ENCODE assay signal across 13 cellular contexts in genomic region chr17:910503-911194, GRCh38.
A peak's percentile ranks its signal among the peaks of the same experiment; 100 is the strongest.
DNase-seq lines count a peak whose midpoint lies in the region; ATAC-seq and TF ChIP-seq lines count a peak whose summit lies in the region.
"Had no signal": no experiment of that assay in that cellular context is flagged by ENCODE, and none has a peak within 500 bp of the region (broad histone marks: within the 10 kb centered on the region; RNA-seq: fewer than 3 reads in every experiment).

No MANE protein-coding gene starts in this region.

- no peak for TF ChIP-seq CTCF in RWPE1 (conservative IDR thresholded peaks at IDR 0.05; ENCODE audit: low read depth)
- no peak for TF ChIP-seq CTCF in fibroblast of the aortic adventitia (IDR thresholded peaks at IDR 0.05; ENCODE audit: insufficient read depth, low read length)
- TF ChIP-seq CTCF in sigmoid colon (IDR thresholded peaks at IDR 0.05), result no peak
- TF ChIP-seq CTCF in upper lobe of right lung (IDR thresholded peaks at IDR 0.05), result no peak

- H3K4me1 ChIP-seq in sigmoid colon, result peaks cover 0 to 64% (median 48%) of the 10 kb centered on the region in 4 donors
- peaks cover 15% of the 10 kb centered on the region for H3K4me1 ChIP-seq in upper lobe of right lung

- CTCF ChIA-PET in RWPE1 (lab: Yijun Ruan, JAX), result no interaction called here

- ATAC-seq in upper lobe of right lung, result no peak
- ATAC-seq in HG02642 (IDR thresholded peaks at IDR 0.05; ENCODE audit: poor library complexity, unreplicated experiment), result no peak
- ATAC-seq in HG02970 (IDR thresholded peaks at IDR 0.05; ENCODE audit: low FRiP score, unreplicated experiment), result no peak
- ATAC-seq: activated CD4-positive, CD25-positive, alpha-beta regulatory T cell treated with anti-CD3 and anti-CD28 coated beads, Interleukin-2, amount 50 U/mL, for 24 hours; effector memory CD8-positive, alpha-beta T cell had no signal

- TF ChIP-seq POLR2A in sigmoid colon (IDR thresholded peaks at IDR 0.05), result no peak

- 65 to 70% methylated on average over 10 of the region's 10 CpGs for WGBS in sigmoid colon, 2 donors

- TF ChIP-seq EP300 in sigmoid colon (IDR thresholded peaks at IDR 0.05), result peak in 1 of 4 donors; percentile 24

- no peaks in the 10 kb centered on the region for H3K36me3 ChIP-seq in sigmoid colon
- H3K36me3 ChIP-seq in upper lobe of right lung, result no peaks in the 10 kb centered on the region
- H3K36me3 ChIP-seq: right atrium auricular region had no signal

- H3K9me3 ChIP-seq in sigmoid colon, result no peaks in the 10 kb centered on the region
- no peaks in the 10 kb centered on the region for H3K9me3 ChIP-seq in upper lobe of right lung
- H3K9me3 ChIP-seq: right atrium auricular region had no signal

- POLR2A ChIA-PET in RWPE1 (lab: Yijun Ruan, JAX; ENCODE audit: low non-redundant PET), result no interaction called here

- H3K27ac ChIP-seq in RWPE1 (peak overlapping the region; percentile 98), sigmoid colon (peak overlapping the region in 3 of 4 donors; percentile 62 to 72 (median 70)), upper lobe of right lung (no peak overlapping the region)
- H3K27ac ChIP-seq: right atrium auricular region had no signal

- peak; percentile 81 for DNase-seq in EH (ENCODE audit: low read depth)
- no peak for DNase-seq in RWPE1 (ENCODE audit: low spot score)
- peak; percentile 65 for DNase-seq in fibroblast of the aortic adventitia (ENCODE audit: low read depth)
- DNase-seq in sigmoid colon, result no peak
- DNase-seq in upper lobe of right lung, result no peak
- no peak for DNase-seq in cerebellum (ENCODE audit: low spot score)
- DNase-seq: activated T-cell treated with anti-CD3 and anti-CD28 coated beads, Interleukin-2, amount 50 U/mL, for 24 hours; effector memory CD8-positive, alpha-beta T cell; NCI-H2029 treated with DMSO at 0.1 percent for 48 hours had no signal

- H3K27me3 ChIP-seq in sigmoid colon (no peaks in the 10 kb centered on the region), upper lobe of right lung (no peaks in the 10 kb centered on the region)
- H3K27me3 ChIP-seq: right atrium auricular region had no signal

- H3K4me3 ChIP-seq in fibroblast of the aortic adventitia (ENCODE audit: low read depth, low read length) (no peak overlapping the region), sigmoid colon (peak overlapping the region in 1 of 4 donors; percentile 4), upper lobe of right lung (no peak overlapping the region)
- H3K4me3 ChIP-seq: right atrium auricular region had no signal

- intact Hi-C loops in sigmoid colon (cut with DNase I), result no loop called here
- intact Hi-C loops in upper lobe of right lung (cut with DNase I), result no loop called here

Comparison
In these comparisons a context has a peak if more than half of its experiments do, and no peak if none do; other contexts are left out.
1. DNase-seq: peak in EH (single experiment) and fibroblast of the aortic adventitia (single experiment); none in RWPE1 (single experiment), sigmoid colon (single experiment), upper lobe of right lung (single experiment) and cerebellum (single experiment).